In genomic region chr5:92687793-92688467, GRCh38 we compare ENCODE assay signal across 10 cellular contexts.
DNase-seq lines count a peak whose midpoint lies in the region; ATAC-seq and TF ChIP-seq lines count a peak whose summit lies in the region.
"Had no signal": no experiment of that assay in that cellular context is flagged by ENCODE, and none has a peak within 500 bp of the region (broad histone marks: within the 10 kb centered on the region; RNA-seq: fewer than 3 reads in every experiment).

No MANE protein-coding gene starts in this region.

- H3K9me3 Mint-ChIP-seq in WTC11 = peaks cover 6% of the 10 kb centered on the region; the same call in 1 of the 2 replicates
- H3K9me3 Mint-ChIP-seq in effector memory CD8-positive, alpha-beta T cell = peaks cover 0 to 3% of the 10 kb centered on the region in 2 donors

- POLR2A ChIA-PET in WTC11 (lab: Charles Lee) = no interaction called here

- no peak overlapping the region for H4K91ac ChIP-seq in trophoblast cell (ENCODE audit: low read depth, low read length)

- H3K4me3 Mint-ChIP-seq in WTC11 = no peak overlapping the region
- H3K4me3 Mint-ChIP-seq in effector memory CD8-positive, alpha-beta T cell = no peak overlapping the region
- H3K4me3 Mint-ChIP-seq: T-helper 1 cell treated with Interleukin-12 subunit alpha and Interleukin-12 subunit beta and Interleukin-4 antibody, amounts not matched to agents 30 μg/mL and 1 μg/mL, for 36 hours had no signal

- no peak overlapping the region for H4K12ac ChIP-seq in trophoblast cell (ENCODE audit: low read depth, low read length)

- no peak overlapping the region for H3K4ac ChIP-seq in trophoblast cell (ENCODE audit: low read depth, low read length)

- H3K9me3 ChIP-seq in cardiac muscle cell (ENCODE audit: low read depth) (no peaks in the 10 kb centered on the region), heart left ventricle (peaks cover 0 to 7% (median 0%) of the 10 kb centered on the region in 12 donors), trophoblast cell (ENCODE audit: insufficient read depth, low read depth, low read length) (no peaks in the 10 kb centered on the region)

- TF ChIP-seq CTCF in cardiac muscle cell (IDR thresholded peaks at IDR 0.05; ENCODE audit: low read depth, low read length) (peak; percentile 49), heart left ventricle (IDR thresholded peaks at IDR 0.05) (peak in 5 of 12 donors; percentile 16 to 38 (median 25)), WTC11 (IDR thresholded peaks at IDR 0.05) (no peak)

- no peaks in the 10 kb centered on the region for H3K27me3 Mint-ChIP-seq in WTC11 (ENCODE audit: low read depth)
- H3K27me3 Mint-ChIP-seq in effector memory CD8-positive, alpha-beta T cell = no peaks in the 10 kb centered on the region

- no peak for TF ChIP-seq POLR2A in heart left ventricle (IDR thresholded peaks at IDR 0.05)

- no peaks in the 10 kb centered on the region for H3K79me2 ChIP-seq in trophoblast cell (ENCODE audit: control insufficient read depth, insufficient read depth, low read length, poor library complexity)

- no peak overlapping the region for H2BK120ac ChIP-seq in trophoblast cell (ENCODE audit: insufficient read depth, low read length, poor library complexity)

- CTCF ChIA-PET in WTC11 (lab: Charles Lee) = interaction anchor here (0.6 to 1.3 kb wide), 16 partner anchors 8 to 1046 kb away, joined by 3 to 7 read pairs (median 4); no protein-coding TSS in a partner anchor

- no peak overlapping the region for H2AFZ ChIP-seq in trophoblast cell (ENCODE audit: insufficient read depth, low read length, poor library complexity)

- peaks cover 3% of the 10 kb centered on the region; the same call in 1 of the 2 replicates for H3K4me1 Mint-ChIP-seq in WTC11
- H3K4me1 Mint-ChIP-seq in effector memory CD8-positive, alpha-beta T cell (ENCODE audit: low read depth in 2 of 2) = no peaks in the 10 kb centered on the region

- H2AK5ac ChIP-seq in trophoblast cell (ENCODE audit: low read length) = no peak overlapping the region

- DNase-seq in cardiac muscle cell (ENCODE audit: low read depth in 1 of 2, low spot score in 1 of 2) (peak; percentile 51 to 73), heart left ventricle (no peak), WTC11 (ENCODE audit: low spot score) (no peak), iris pigment epithelial cell (ENCODE audit: low read depth) (peak; percentile 92), SIG-M5 treated with dmso at 0.1 percent for 504 hours (lab: John Stamatoyannopoulos, UW; ENCODE audit: unreplicated experiment) (no peak), NCI-H345 treated with DMSO at 0.1 percent for 48 hours (lab: John Stamatoyannopoulos, UW; ENCODE audit: unreplicated experiment) (no peak), trophoblast cell (no peak)
- no peak for DNase-seq in effector memory CD8-positive, alpha-beta T cell

- no peaks in the 10 kb centered on the region for H3K36me3 Mint-ChIP-seq in WTC11
- H3K36me3 Mint-ChIP-seq in effector memory CD8-positive, alpha-beta T cell (ENCODE audit: insufficient read depth) = no peaks in the 10 kb centered on the region

- H2BK5ac ChIP-seq in trophoblast cell (ENCODE audit: low read depth, low read length, poor library complexity) = no peak overlapping the region

- H4K8ac ChIP-seq in trophoblast cell (ENCODE audit: low read depth, low read length) = no peak overlapping the region

- intact Hi-C loops in heart left ventricle (cut with DNase I) = no loop called here

- H3K4me3 ChIP-seq in cardiac muscle cell (no peak overlapping the region), heart left ventricle (no peak overlapping the region), trophoblast cell (ENCODE audit: low read depth, low read length) (no peak overlapping the region)

- WGBS in heart left ventricle, 4 donors = 19 to 36% (median 30%) methylated on average over 7 of the region's 7 CpGs
- WGBS in trophoblast cell (ENCODE audit: extremely low coverage, insufficient coverage, insufficient read length) = no CpG with 5 or more reads among the region's 7 CpGs

- no peak overlapping the region for H3K27ac Mint-ChIP-seq in WTC11
- H3K27ac Mint-ChIP-seq in effector memory CD8-positive, alpha-beta T cell = no peak overlapping the region
- H3K27ac Mint-ChIP-seq: T-helper 1 cell treated with Interleukin-12 subunit alpha and Interleukin-12 subunit beta and Interleukin-4 antibody, amounts not matched to agents 30 μg/mL and 1 μg/mL, for 36 hours had no signal

- no peak overlapping the region for H3K9ac ChIP-seq in trophoblast cell (ENCODE audit: low read length)

- no peak overlapping the region for H3K18ac ChIP-seq in trophoblast cell (ENCODE audit: low read length)

- ATAC-seq in heart left ventricle (no peak), WTC11 (peak; percentile 91; the same call in 1 of the 2 replicates)
- ATAC-seq in effector memory CD8-positive, alpha-beta T cell (replicated peaks) = no peak

- H3K79me1 ChIP-seq in trophoblast cell (ENCODE audit: low read length) = no peaks in the 10 kb centered on the region

- no peak overlapping the region for H3K27ac ChIP-seq in cardiac muscle cell
- no peak overlapping the region for H3K27ac ChIP-seq in heart left ventricle
- no peak overlapping the region for H3K27ac ChIP-seq in trophoblast cell (ENCODE audit: low read depth, low read length)
- H3K27ac ChIP-seq: epithelial cell of prostate had no signal

- H2BK12ac ChIP-seq in trophoblast cell (ENCODE audit: low read length) = no peak overlapping the region

- H3K27me3 ChIP-seq in cardiac muscle cell (no peaks in the 10 kb centered on the region), heart left ventricle (no peaks in the 10 kb centered on the region), trophoblast cell (ENCODE audit: insufficient read depth, low read length) (no peaks in the 10 kb centered on the region)

- H3K23ac ChIP-seq in trophoblast cell (ENCODE audit: low read length) = no peak overlapping the region

- H3K36me3 ChIP-seq in cardiac muscle cell = no peaks in the 10 kb centered on the region
- no peaks in the 10 kb centered on the region for H3K36me3 ChIP-seq in heart left ventricle
- H3K36me3 ChIP-seq in trophoblast cell (ENCODE audit: control insufficient read depth in 1 of 2, insufficient read depth in 2 of 2, low read length in 2 of 2) = no peaks in the 10 kb centered on the region

- peaks cover 10% of the 10 kb centered on the region for H3K4me1 ChIP-seq in cardiac muscle cell (ENCODE audit: low read depth)
- no peaks in the 10 kb centered on the region for H3K4me1 ChIP-seq in heart left ventricle
- no peaks in the 10 kb centered on the region for H3K4me1 ChIP-seq in trophoblast cell (ENCODE audit: control insufficient read depth in 1 of 2, insufficient read depth in 2 of 2, low read length in 2 of 2)

- H3K14ac ChIP-seq in trophoblast cell (ENCODE audit: low read length) = no peak overlapping the region

- H3K4me2 ChIP-seq in trophoblast cell (ENCODE audit: low read length) = no peak overlapping the region

TF ChIP-seq in WTC11, 78 proteins besides CTCF, POLR2A, EP300 and RAD21 (continues in another document):
- TF ChIP-seq GTF2I (CRISPR knock-in tag; conservative IDR thresholded peaks at IDR 0.05) (no peak), OVOL2 (CRISPR knock-in tag; IDR thresholded peaks at IDR 0.05; ENCODE audit: borderline replicate concordance) (no peak), TCF7 (CRISPR knock-in tag; IDR thresholded peaks at IDR 0.05; ENCODE audit: low read depth) (no peak), JAZF1 (CRISPR knock-in tag; IDR thresholded peaks at IDR 0.05) (no peak), CREM (CRISPR knock-in tag; IDR thresholded peaks at IDR 0.05) (no peak), ZNF416 (CRISPR knock-in tag; IDR thresholded peaks at IDR 0.05) (no peak), ZNF317 (CRISPR knock-in tag; IDR thresholded peaks at IDR 0.05; ENCODE audit: borderline replicate concordance, low read depth) (no peak), TEAD4 (CRISPR knock-in tag; IDR thresholded peaks at IDR 0.05) (no peak), STAT6 (CRISPR knock-in tag; conservative IDR thresholded peaks at IDR 0.05; ENCODE audit: low read depth) (no peak)

Comparison
In these comparisons a context has a peak if more than half of its experiments do, and no peak if none do; other contexts are left out.
1. DNase-seq: peak in cardiac muscle cell (2 of 2) and iris pigment epithelial cell (single experiment); none in heart left ventricle (0 of 5), WTC11 (single experiment), SIG-M5 treated with dmso at 0.1 percent for 504 hours (single experiment), effector memory CD8-positive, alpha-beta T cell (0 of 3), NCI-H345 treated with DMSO at 0.1 percent for 48 hours (single experiment) and trophoblast cell (0 of 2).